ENCODE assay signal across 1 cellular context in the genomic region with DNA sequence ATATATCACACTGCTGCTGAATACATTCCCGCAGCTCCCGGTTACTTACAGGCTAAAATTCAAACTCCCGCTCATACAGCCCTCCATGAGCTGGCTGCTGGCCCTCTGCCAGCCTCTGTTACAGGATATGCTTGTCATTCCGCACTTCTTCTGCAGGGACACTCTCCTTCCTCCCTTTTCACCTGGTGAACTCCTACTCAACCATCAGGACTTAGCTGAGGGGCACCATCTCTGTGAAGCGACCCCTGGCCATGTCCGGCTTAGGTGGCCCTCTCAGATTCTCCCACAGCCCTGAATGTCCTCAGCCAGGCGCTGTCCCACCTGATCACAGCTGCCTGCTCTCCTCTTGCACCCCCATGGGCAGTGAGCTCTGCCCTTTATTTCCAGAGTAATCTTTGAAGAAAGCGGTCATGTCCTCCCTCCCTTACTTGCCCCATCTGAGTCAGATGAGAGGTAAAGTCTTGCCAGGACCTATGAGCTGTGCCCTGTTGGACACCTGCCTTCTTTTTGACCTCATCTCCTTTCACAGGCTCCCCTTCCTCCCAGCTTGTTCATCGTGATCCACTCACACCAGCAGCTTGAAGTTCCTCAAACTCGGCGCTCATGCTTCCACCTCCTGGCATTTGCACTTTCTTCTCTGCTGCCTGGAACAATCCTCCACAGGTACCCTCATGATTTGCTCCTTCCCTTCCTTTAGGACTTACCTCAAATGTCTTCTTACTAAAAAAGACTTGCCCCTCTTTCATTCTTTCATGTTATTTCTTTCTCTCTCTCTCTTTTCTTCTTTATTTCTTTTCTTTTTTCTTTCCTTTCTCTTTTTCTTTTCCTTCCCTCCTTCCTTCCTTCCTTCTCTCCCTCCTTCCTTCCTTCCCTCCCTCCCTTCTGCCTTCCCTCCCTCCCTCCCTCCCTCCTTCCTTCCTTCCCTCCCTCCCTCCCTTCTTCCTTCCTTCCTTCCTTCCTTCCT.
TF ChIP-seq lines count a peak whose summit lies in the region.

No MANE protein-coding gene starts in this region.

TF ChIP-seq in HEK293, 187 proteins besides CTCF, POLR2A, EP300 and RAD21 (continued from another document):
- TF ChIP-seq PRDM10 (tag by site-specific recombination; IDR thresholded peaks at IDR 0.05) (peak; percentile 87), SP2 (tag by site-specific recombination; IDR thresholded peaks at IDR 0.05) (no peak), ZNF324 (tag by site-specific recombination; IDR thresholded peaks at IDR 0.05) (no peak), ZFP3 (tag by site-specific recombination; IDR thresholded peaks at IDR 0.05; ENCODE audit: low read depth) (peak; percentile 93)
TF ChIP-seq in HEK293: peak in this region for 13.
